In genomic region chr14:50116221-50116956, GRCh38 we compare ENCODE assay signal across 1 cellular context.
TF ChIP-seq lines count a peak whose summit lies in the region.

VCPKMT (minus strand) TSS chr14:50116572; CDS start chr14:50116552, 20 bp downstream.

TF ChIP-seq in K562, 482 proteins besides CTCF, POLR2A, EP300 and RAD21 (continued from another document and continues in another):
- TF ChIP-seq GTF2B (IDR thresholded peaks at IDR 0.05; ENCODE audit: extremely low read depth, insufficient read length) (no peak), MYBL2 (IDR thresholded peaks at IDR 0.05; ENCODE audit: low read depth) (no peak), MYBL2 (CRISPR knock-in tag; IDR thresholded peaks at IDR 0.05; ENCODE audit: borderline replicate concordance) (no peak), ELF1 (tag; IDR thresholded peaks at IDR 0.05) (peak; percentile 37; the same call in 1 of the 2 replicates), SREBF1 (IDR thresholded peaks at IDR 0.05; ENCODE audit: borderline replicate concordance, low read depth, low read length) (no peak), ZNF324 (CRISPR knock-in tag; IDR thresholded peaks at IDR 0.05) (no peak), KLF1 (tag; IDR thresholded peaks at IDR 0.05) (peak; percentile 80), TFAP4 (CRISPR knock-in tag; IDR thresholded peaks at IDR 0.05; ENCODE audit: borderline replicate concordance) (peak; percentile 76; the same call in 1 of the 2 replicates), MTF1 (CRISPR knock-in tag; IDR thresholded peaks at IDR 0.05; ENCODE audit: borderline replicate concordance) (no peak), YBX1 (IDR thresholded peaks at IDR 0.05) (no peak), CBFB (CRISPR knock-in tag; IDR thresholded peaks at IDR 0.05) (no peak), NCOA1 (IDR thresholded peaks at IDR 0.05; ENCODE audit: low read depth) (no peak), NUFIP1 (IDR thresholded peaks at IDR 0.05; ENCODE audit: partially characterized antibody) (no peak), BDP1 (IDR thresholded peaks at IDR 0.05; ENCODE audit: insufficient read depth, insufficient read length) (no peak), ZNF212 (CRISPR knock-in tag; IDR thresholded peaks at IDR 0.05) (no peak), COPS2 (conservative IDR thresholded peaks at IDR 0.05) (no peak), ZNF436 (CRISPR knock-in tag; IDR thresholded peaks at IDR 0.05) (no peak), HNRNPL (IDR thresholded peaks at IDR 0.05; ENCODE audit: low read depth, low read length) (0 out of 2 replicates have a peak, but pooled peaks have one; percentile 30), CUX1 (CRISPR knock-in tag; IDR thresholded peaks at IDR 0.05) (no peak), MEF2D (tag; conservative IDR thresholded peaks at IDR 0.05; ENCODE audit: low read depth) (no peak), MED1 (CRISPR knock-in tag; IDR thresholded peaks at IDR 0.05; ENCODE audit: borderline replicate concordance) (no peak), ZNF23 (CRISPR knock-in tag; IDR thresholded peaks at IDR 0.05) (no peak), MAX (CRISPR knock-in tag; IDR thresholded peaks at IDR 0.05) (peak; percentile 75), TCF7L2 (IDR thresholded peaks at IDR 0.05; ENCODE audit: low read depth, low read length) (no peak), NR4A1 (CRISPR knock-in tag; IDR thresholded peaks at IDR 0.05) (no peak), NR4A1 (tag; IDR thresholded peaks at IDR 0.05) (no peak), GMEB1 (CRISPR knock-in tag; IDR thresholded peaks at IDR 0.05) (peak; percentile 90), PRDM10 (IDR thresholded peaks at IDR 0.05; ENCODE audit: partially characterized antibody) (no peak), ZNF143 (CRISPR knock-in tag; IDR thresholded peaks at IDR 0.05) (no peak), ZNF830 (CRISPR knock-in tag; IDR thresholded peaks at IDR 0.05) (no peak), PHB2 (IDR thresholded peaks at IDR 0.05; ENCODE audit: low read depth) (no peak), KLF16 (IDR thresholded peaks at IDR 0.05) (no peak), CBX8 (IDR thresholded peaks at IDR 0.05; ENCODE audit: borderline replicate concordance, extremely low read depth, low read depth, low read length, poor library complexity, severe bottlenecking) (no peak), RBM15 (IDR thresholded peaks at IDR 0.05; ENCODE audit: insufficient read depth, low read length) (no peak), NCOR1 (IDR thresholded peaks at IDR 0.05) (no peak), SRSF1 (IDR thresholded peaks at IDR 0.05; ENCODE audit: low read depth, low read length) (no peak), KDM4B (IDR thresholded peaks at IDR 0.05; ENCODE audit: borderline replicate concordance in 2 of 2, low read depth in 1 of 2) (no peak), MXI1 (IDR thresholded peaks at IDR 0.05; ENCODE audit: low read depth, low read length) (no peak), LCOR (CRISPR knock-in tag; IDR thresholded peaks at IDR 0.05) (peak; percentile 44; the same call in 1 of the 2 replicates), ZBTB11 (CRISPR knock-in tag; IDR thresholded peaks at IDR 0.05) (no peak), ETV6 (IDR thresholded peaks at IDR 0.05; ENCODE audit: borderline replicate concordance in 1 of 2, low read depth in 2 of 2, low read length in 1 of 2) (no peak), ETV6 (CRISPR knock-in tag; IDR thresholded peaks at IDR 0.05; ENCODE audit: borderline replicate concordance) (no peak), NR3C1 (CRISPR knock-in tag; IDR thresholded peaks at IDR 0.05) (no peak), NR2C2 (CRISPR knock-in tag; IDR thresholded peaks at IDR 0.05) (no peak), NR2C2 (tag; IDR thresholded peaks at IDR 0.05) (no peak; the same call in 1 of the 2 replicates), TCFL5 (CRISPR knock-in tag; conservative IDR thresholded peaks at IDR 0.05) (no peak), RCOR1 (IDR thresholded peaks at IDR 0.05; ENCODE audit: borderline replicate concordance in 1 of 2, low read depth in 2 of 2, low read length in 2 of 2) (peak in 1 of 2 experiments; percentile 16; a peak in 1 of 4 replicates), AFF1 (IDR thresholded peaks at IDR 0.05; ENCODE audit: low read depth in 1 of 2, partially characterized antibody in 2 of 2) (peak in 1 of 2 experiments; percentile 52), PTBP1 (IDR thresholded peaks at IDR 0.05; ENCODE audit: low read depth, low read length) (no peak)
